Comparison of ENCODE assay signal across 15 cellular contexts in genomic region chr1:221431068-221431651, GRCh38.
DNase-seq lines count a peak whose midpoint lies in the region; ATAC-seq and TF ChIP-seq lines count a peak whose summit lies in the region.
"Had no signal": no experiment of that assay in that cellular context is flagged by ENCODE, and none has a peak within 500 bp of the region (broad histone marks: within the 10 kb centered on the region; RNA-seq: fewer than 3 reads in every experiment).

No MANE protein-coding gene starts in this region.

- H3F3A ChIP-seq in neural progenitor cell (ENCODE audit: low read depth), result no peaks in the 10 kb centered on the region

- no peak overlapping the region for H3K9ac ChIP-seq in neural progenitor cell

- no peak for TF ChIP-seq POLR2A in erythroblast (IDR thresholded peaks at IDR 0.05; ENCODE audit: low read length)

- TF ChIP-seq CTCF in LNCaP clone FGC (IDR thresholded peaks at IDR 0.05; ENCODE audit: control insufficient read depth, extremely low read depth, insufficient read depth) (peak; percentile 49), choroid plexus epithelial cell (conservative IDR thresholded peaks at IDR 0.05; ENCODE audit: low read depth, low read length) (peak; percentile 48), neural progenitor cell (IDR thresholded peaks at IDR 0.05) (peak; percentile 15)

- H3K4me3 ChIP-seq in LNCaP clone FGC (ENCODE audit: low read depth, low read length) (no peak overlapping the region), choroid plexus epithelial cell (ENCODE audit: low read depth, low read length) (no peak overlapping the region), neural progenitor cell (no peak overlapping the region)

- H3K4me3 Mint-ChIP-seq in neural progenitor cell, result no peak overlapping the region
- H3K4me3 Mint-ChIP-seq: activated CD4-positive, alpha-beta memory T cell treated with anti-CD3 and anti-CD28 coated beads for 36 hours had no signal

- no peaks in the 10 kb centered on the region for H3K36me3 ChIP-seq in neural progenitor cell

- H3K4me1 Mint-ChIP-seq in neural progenitor cell, result no peaks in the 10 kb centered on the region

- DNase-seq in NCI-H1105 treated with DMSO at 0.1 percent for 48 hours (lab: John Stamatoyannopoulos, UW), result peak; percentile 39
- DNase-seq in NCI-H1105 (lab: John Stamatoyannopoulos, UW), result no peak
- peak; percentile 21 for DNase-seq in LNCaP clone FGC (ENCODE audit: low read depth)
- DNase-seq in choroid plexus epithelial cell (ENCODE audit: low read depth), result peak; percentile 62
- DNase-seq in neural progenitor cell (ENCODE audit: low spot score), result no peak
- no peak for DNase-seq in erythroblast (lab: John Stamatoyannopoulos, UW)
- DNase-seq in activated gamma-delta T cell (lab: John Stamatoyannopoulos, UW), result no peak
- DNase-seq: ACHN; activated CD4-positive, alpha-beta memory T cell treated with anti-CD3 and anti-CD28 coated beads for 36 hours; activated gamma-delta T cell treated with Interleukin-2 at 50 U/mL for 16 hours; GF-D8; kidney glomerular epithelial cell; NCI-H1417 treated with DMSO at 0.1 percent for 48 hours; T-helper 2 cell had no signal

- H3K9me3 Mint-ChIP-seq in neural progenitor cell, result peaks cover 5% of the 10 kb centered on the region

- no peak for ATAC-seq in HG03469 (IDR thresholded peaks at IDR 0.05; ENCODE audit: unreplicated experiment)

- H2AFZ ChIP-seq in neural progenitor cell (replicated peaks), result no peak overlapping the region

- no peak overlapping the region for H3K4me2 ChIP-seq in neural progenitor cell

- no peaks in the 10 kb centered on the region for H3K36me3 Mint-ChIP-seq in neural progenitor cell
- H3K36me3 Mint-ChIP-seq: activated CD4-positive, alpha-beta memory T cell treated with anti-CD3 and anti-CD28 coated beads for 36 hours had no signal

- no peak overlapping the region for H3K27ac Mint-ChIP-seq in neural progenitor cell
- H3K27ac Mint-ChIP-seq: activated CD4-positive, alpha-beta memory T cell treated with anti-CD3 and anti-CD28 coated beads for 36 hours had no signal

- H3K27ac ChIP-seq in neural progenitor cell, result no peak overlapping the region

- H4K20me1 ChIP-seq in neural progenitor cell (ENCODE audit: low read depth), result no peaks in the 10 kb centered on the region

- peaks cover 5% of the 10 kb centered on the region for H3K27me3 Mint-ChIP-seq in neural progenitor cell (ENCODE audit: insufficient read depth, low read depth)

- H3K9me3 ChIP-seq in neural progenitor cell (ENCODE audit: low read depth), result no peaks in the 10 kb centered on the region

- no peaks in the 10 kb centered on the region for H3K79me2 ChIP-seq in neural progenitor cell (ENCODE audit: low read depth)

- no peaks in the 10 kb centered on the region for H3K4me1 ChIP-seq in neural progenitor cell

- H3K27me3 ChIP-seq in neural progenitor cell, result no peaks in the 10 kb centered on the region

Comparison
In these comparisons a context has a peak if more than half of its experiments do, and no peak if none do; other contexts are left out.
1. DNase-seq: peak in NCI-H1105 treated with DMSO at 0.1 percent for 48 hours (single experiment), LNCaP clone FGC (single experiment) and choroid plexus epithelial cell (single experiment); none in NCI-H1105 (single experiment), neural progenitor cell (single experiment), erythroblast (0 of 2) and activated gamma-delta T cell (single experiment).
2. Peak in every context shown above with its lines, with median percentiles within 50 percentile points of each other: CTCF ChIP-seq.